In the genomic region with DNA sequence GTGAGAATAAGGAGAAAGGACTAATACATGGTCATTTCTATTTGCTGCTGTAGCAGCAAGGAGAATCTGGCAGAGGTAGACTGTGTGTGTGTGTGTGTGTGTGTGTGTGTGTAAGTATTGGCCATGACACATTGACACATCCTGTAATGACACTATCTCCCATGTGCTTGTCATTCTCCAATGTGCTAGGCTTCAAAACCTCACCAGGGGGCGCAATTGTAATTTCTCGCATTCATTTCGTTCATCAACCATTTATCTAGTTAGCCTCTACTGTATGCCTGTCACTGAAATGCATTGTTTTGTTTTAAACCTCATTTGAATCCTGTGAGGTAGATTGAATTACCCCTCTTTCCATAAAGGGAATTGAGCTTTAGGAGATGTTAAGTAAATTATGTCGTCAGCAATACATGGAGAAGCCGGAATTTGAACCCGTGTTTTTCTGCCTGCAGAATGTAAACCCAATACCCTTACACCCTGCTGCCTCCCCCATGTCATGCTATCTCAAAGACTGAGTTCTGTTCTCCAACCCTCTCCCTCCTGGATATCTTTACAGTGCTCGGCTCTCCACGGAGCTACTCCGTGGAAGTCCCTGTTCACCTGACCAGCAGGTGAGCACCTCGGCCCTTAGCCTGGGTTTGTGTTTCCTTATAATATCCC, we compare ENCODE assay signal across 8 cellular contexts.
DNase-seq lines count a peak whose midpoint lies in the region; ATAC-seq and TF ChIP-seq lines count a peak whose summit lies in the region.

No MANE protein-coding gene starts in this region.

- H4K91ac ChIP-seq in trophoblast cell (ENCODE audit: low read depth, low read length), result no peak overlapping the region

- no peaks in the 10 kb centered on the region for H3K4me1 Mint-ChIP-seq in activated CD8-positive, alpha-beta memory T cell treated with anti-CD3 and anti-CD28 coated beads, Interleukin-2, amount 10 ng/mL, durations not matched to agents 7 days and 5 days

- intact Hi-C loops in ovary (cut with DNase I), result loop anchor here in 1 of 4 donors (5.0 kb wide), 1 partner anchor 549 kb away; no protein-coding TSS in a partner anchor

- no peak overlapping the region for H2BK12ac ChIP-seq in trophoblast cell (ENCODE audit: low read length)

- no peak overlapping the region for H3K4ac ChIP-seq in trophoblast cell (ENCODE audit: low read depth, low read length)

- no peak overlapping the region for H3K4me2 ChIP-seq in trophoblast cell (ENCODE audit: low read length)

- no peaks in the 10 kb centered on the region for H3K4me1 ChIP-seq in trophoblast cell (ENCODE audit: control insufficient read depth in 1 of 2, insufficient read depth in 2 of 2, low read length in 2 of 2)
- H3K4me1 ChIP-seq in ovary (ENCODE audit: insufficient read depth), result no peaks in the 10 kb centered on the region

- no peak overlapping the region for H3K23ac ChIP-seq in trophoblast cell (ENCODE audit: low read length)

- no peak overlapping the region for H3K14ac ChIP-seq in trophoblast cell (ENCODE audit: low read length)

- peaks cover 3% of the 10 kb centered on the region for H3K27me3 Mint-ChIP-seq in activated CD8-positive, alpha-beta memory T cell treated with anti-CD3 and anti-CD28 coated beads, Interleukin-2, amount 10 ng/mL, durations not matched to agents 7 days and 5 days

- H3K9me3 Mint-ChIP-seq in activated CD8-positive, alpha-beta memory T cell treated with anti-CD3 and anti-CD28 coated beads, Interleukin-2, amount 10 ng/mL, durations not matched to agents 7 days and 5 days (ENCODE audit: low read depth), result no peaks in the 10 kb centered on the region

- no peak overlapping the region for H4K12ac ChIP-seq in trophoblast cell (ENCODE audit: low read depth, low read length)

- ATAC-seq in HG03442 (IDR thresholded peaks at IDR 0.05; ENCODE audit: unreplicated experiment), result peak; percentile 57
- peak; percentile 64 for ATAC-seq in activated CD8-positive, alpha-beta memory T cell treated with anti-CD3 and anti-CD28 coated beads, Interleukin-2, amount 10 ng/mL, durations not matched to agents 7 days and 5 days

- no peak overlapping the region for H3K4me3 Mint-ChIP-seq in activated CD8-positive, alpha-beta memory T cell treated with anti-CD3 and anti-CD28 coated beads, Interleukin-2, amount 10 ng/mL, durations not matched to agents 7 days and 5 days

- no peak overlapping the region for H3K9ac ChIP-seq in trophoblast cell (ENCODE audit: low read length)

- CTCF ChIA-PET in activated CD8-positive, alpha-beta memory T cell treated with anti-CD3 and anti-CD28 coated beads, Interleukin-2, amount 10 ng/mL, durations not matched to agents 7 days and 5 days (lab: Charles Lee), result interaction anchor here (0.6 to 3.6 kb wide), 7 partner anchors 13 to 1133 kb away, joined by 3 to 17 read pairs (median 4); no protein-coding TSS in a partner anchor

- H3K27me3 ChIP-seq in trophoblast cell (ENCODE audit: insufficient read depth, low read length), result no peaks in the 10 kb centered on the region
- H3K27me3 ChIP-seq in ovary, result no peaks in the 10 kb centered on the region

- no peak for TF ChIP-seq EP300 in ovary (IDR thresholded peaks at IDR 0.05)

- H3K79me1 ChIP-seq in trophoblast cell (ENCODE audit: low read length), result no peaks in the 10 kb centered on the region

- TF ChIP-seq POLR2A in ovary (IDR thresholded peaks at IDR 0.05), result no peak

- H3K27ac ChIP-seq in 22Rv1 (no peak overlapping the region), trophoblast cell (ENCODE audit: low read depth, low read length) (no peak overlapping the region), ovary (no peak overlapping the region)

- H3K9me3 ChIP-seq in trophoblast cell (ENCODE audit: insufficient read depth, low read depth, low read length) (no peaks in the 10 kb centered on the region), ovary (no peaks in the 10 kb centered on the region)

- no peaks in the 10 kb centered on the region for H3K36me3 Mint-ChIP-seq in activated CD8-positive, alpha-beta memory T cell treated with anti-CD3 and anti-CD28 coated beads, Interleukin-2, amount 10 ng/mL, durations not matched to agents 7 days and 5 days

- H3K4me3 ChIP-seq in GM12865 (ENCODE audit: low read depth, low read length), result no peak overlapping the region
- H3K4me3 ChIP-seq in fibroblast of pulmonary artery (replicated peaks; ENCODE audit: low read depth, low read length), result no peak overlapping the region
- H3K4me3 ChIP-seq in trophoblast cell (ENCODE audit: low read depth, low read length), result no peak overlapping the region
- H3K4me3 ChIP-seq in ovary, result no peak overlapping the region

- H2BK5ac ChIP-seq in trophoblast cell (ENCODE audit: low read depth, low read length, poor library complexity), result no peak overlapping the region

- H3K36me3 ChIP-seq in trophoblast cell (ENCODE audit: control insufficient read depth in 1 of 2, insufficient read depth in 2 of 2, low read length in 2 of 2) (no peaks in the 10 kb centered on the region), ovary (no peaks in the 10 kb centered on the region)

- H3K79me2 ChIP-seq in trophoblast cell (ENCODE audit: control insufficient read depth, insufficient read depth, low read length, poor library complexity), result no peaks in the 10 kb centered on the region

- no peak overlapping the region for H3K18ac ChIP-seq in trophoblast cell (ENCODE audit: low read length)

- DNase-seq in GM12865 (ENCODE audit: low read depth), result peak; percentile 77
- DNase-seq in NCI-H774 (lab: John Stamatoyannopoulos, UW), result peak; percentile 59
- DNase-seq in activated CD8-positive, alpha-beta memory T cell treated with anti-CD3 and anti-CD28 coated beads, Interleukin-2, amount 10 ng/mL, durations not matched to agents 7 days and 5 days, result peak; percentile 63
- peak; percentile 60 for DNase-seq in fibroblast of pulmonary artery (ENCODE audit: low read depth)
- peak; percentile 42 to 85 for DNase-seq in trophoblast cell
- no peak for DNase-seq in ovary

- no peak overlapping the region for H4K8ac ChIP-seq in trophoblast cell (ENCODE audit: low read depth, low read length)

- H2AFZ ChIP-seq in trophoblast cell (ENCODE audit: insufficient read depth, low read length, poor library complexity), result no peak overlapping the region

- no peak overlapping the region for H3K27ac Mint-ChIP-seq in activated CD8-positive, alpha-beta memory T cell treated with anti-CD3 and anti-CD28 coated beads, Interleukin-2, amount 10 ng/mL, durations not matched to agents 7 days and 5 days

- TF ChIP-seq CTCF in 22Rv1 (IDR thresholded peaks at IDR 0.05) (peak; percentile 87), GM12865 (IDR thresholded peaks at IDR 0.05; ENCODE audit: insufficient read depth, low read depth, low read length, missing control alignments) (peak; percentile 69), fibroblast of pulmonary artery (IDR thresholded peaks at IDR 0.05; ENCODE audit: low read length, missing control alignments) (peak; percentile 85), ovary (IDR thresholded peaks at IDR 0.05) (no peak)

- no peak overlapping the region for H2AK5ac ChIP-seq in trophoblast cell (ENCODE audit: low read length)

- WGBS in trophoblast cell (ENCODE audit: extremely low coverage, insufficient coverage, insufficient read length), result no CpG with 5 or more reads among the region's 10 CpGs
- 65 to 66% (median 66%) methylated on average over 10 of the region's 10 CpGs for WGBS in ovary, 3 donors

- no peak overlapping the region for H2BK120ac ChIP-seq in trophoblast cell (ENCODE audit: insufficient read depth, low read length, poor library complexity)

Comparison
In these comparisons a context has a peak if more than half of its experiments do, and no peak if none do; other contexts are left out.
1. CTCF ChIP-seq: peak in 22Rv1 (single experiment), GM12865 (single experiment) and fibroblast of pulmonary artery (single experiment); none in ovary (0 of 3).
2. DNase-seq: peak in GM12865 (single experiment), NCI-H774 (single experiment), activated CD8-positive, alpha-beta memory T cell treated with anti-CD3 and anti-CD28 coated beads, Interleukin-2, amount 10 ng/mL, durations not matched to agents 7 days and 5 days (single experiment), fibroblast of pulmonary artery (single experiment) and trophoblast cell (2 of 2); none in ovary (0 of 5).